ENCODE assay signal across 8 cellular contexts in genomic region chr22:43923631-43924548, GRCh38. TPM values are rescaled to one million over a fixed set of nuclear protein-coding genes. Genes with fewer than 3 reads are reported as not detected.
DNase-seq lines count a peak whose midpoint lies in the region; TF ChIP-seq lines count a peak whose summit lies in the region.

Gene PNPLA3 (plus strand): TSS chr22:43923805. CDS start chr22:43923912, 107 bp downstream.

- peak within 1 kb of the TSS; percentile 88 for H3K27ac Mint-ChIP-seq in progenitor cell of endocrine pancreas

- no peaks in the 10 kb centered on the region for H3K9me3 ChIP-seq in right atrium auricular region
- peaks cover 0 to 6% (median 0%) of the 10 kb centered on the region in 4 donors for H3K9me3 ChIP-seq in tibial nerve
- H3K9me3 ChIP-seq in Karpas-422 (ENCODE audit: low read length), result no peaks in the 10 kb centered on the region

- H3K36me3 ChIP-seq in right atrium auricular region (no peaks in the 10 kb centered on the region), tibial nerve (no peaks in the 10 kb centered on the region), Karpas-422 (ENCODE audit: insufficient read depth, low read length) (no peaks in the 10 kb centered on the region)

- H3K9me2 ChIP-seq in Karpas-422 (replicated peaks; ENCODE audit: insufficient read depth, low read length), result no peaks in the 10 kb centered on the region

- no peak within 1 kb of the TSS for H2AFZ ChIP-seq in Karpas-422 (ENCODE audit: low read length)

- peaks cover 8% of the 10 kb centered on the region for H3K27me3 Mint-ChIP-seq in progenitor cell of endocrine pancreas

- H3K4me3 ChIP-seq in right atrium auricular region (peak within 1 kb of the TSS; percentile 54 to 68), tibial nerve (peak within 1 kb of the TSS; percentile 40 to 71 (median 55)), Karpas-422 (ENCODE audit: low read length) (no peak within 1 kb of the TSS)

- H3K4me1 Mint-ChIP-seq in progenitor cell of endocrine pancreas (ENCODE audit: low read depth), result peaks cover 13% of the 10 kb centered on the region

- WGBS in tibial nerve, 2 donors, result 2 to 3% methylated on average over 26 to 63 of the region's 107 CpGs

- H3K27me3 ChIP-seq in right atrium auricular region, result no peaks in the 10 kb centered on the region
- H3K27me3 ChIP-seq in tibial nerve, result peaks cover 0 to 31% of the 10 kb centered on the region in 2 donors
- no peaks in the 10 kb centered on the region for H3K27me3 ChIP-seq in Karpas-422 (ENCODE audit: low read length)

- peaks cover 0 to 16% of the 10 kb centered on the region in 2 donors for H3K4me1 ChIP-seq in right atrium auricular region
- peaks cover 0 to 16% (median 5%) of the 10 kb centered on the region in 4 donors for H3K4me1 ChIP-seq in tibial nerve
- no peaks in the 10 kb centered on the region for H3K4me1 ChIP-seq in Karpas-422 (ENCODE audit: low read length)

- no peak for TF ChIP-seq CTCF in right atrium auricular region (IDR thresholded peaks at IDR 0.05)
- peak; percentile 54 for TF ChIP-seq CTCF in progenitor cell of endocrine pancreas (IDR thresholded peaks at IDR 0.05; ENCODE audit: unreplicated experiment)
- TF ChIP-seq CTCF in tibial nerve (IDR thresholded peaks at IDR 0.05), result no peak

- H4K20me1 ChIP-seq in Karpas-422 (ENCODE audit: insufficient read depth, low read depth, low read length), result 0 out of 2 replicates have a peak, but pooled peaks cover 3% of the 10 kb centered on the region

- H3K9ac ChIP-seq in Karpas-422 (ENCODE audit: low read length), result no peak within 1 kb of the TSS

- H3K36me3 Mint-ChIP-seq in progenitor cell of endocrine pancreas (ENCODE audit: insufficient read depth), result peaks cover 2% of the 10 kb centered on the region

- H3K79me2 ChIP-seq in Karpas-422 (ENCODE audit: low read length), result no peaks in the 10 kb centered on the region

- DNase-seq in GDM1 (lab: John Stamatoyannopoulos, UW), result peak; percentile 69
- peak; percentile 55 for DNase-seq in NCI-H128 (lab: John Stamatoyannopoulos, UW; ENCODE audit: unreplicated experiment)
- DNase-seq in T-helper 22 cell (ENCODE audit: low read depth), result peak; percentile 60
- peak; percentile 14 to 94 (median 83) for DNase-seq in anterior cingulate cortex (lab: John Stamatoyannopoulos, UW)
- peak; percentile 85 for DNase-seq in right atrium auricular region (ENCODE audit: low spot score)
- DNase-seq in progenitor cell of endocrine pancreas (ENCODE audit: low spot score, unreplicated experiment), result peak; percentile 90
- DNase-seq in tibial nerve (ENCODE audit: low spot score in 2 of 2), result peak; percentile 74 to 84
- DNase-seq in Karpas-422, result no peak

- H3K27ac ChIP-seq in right atrium auricular region (peak within 1 kb of the TSS in 1 of 2 donors; percentile 46), tibial nerve (peak within 1 kb of the TSS in 1 of 4 donors; percentile 71), Karpas-422 (ENCODE audit: low read length) (no peak within 1 kb of the TSS)

- TF ChIP-seq EP300 in tibial nerve (IDR thresholded peaks at IDR 0.05), result peak in 1 of 2 donors; percentile 9

- peak in 1 of 2 donors; percentile 49 for TF ChIP-seq POLR2A in tibial nerve (IDR thresholded peaks at IDR 0.05)

- H3K9me3 Mint-ChIP-seq in progenitor cell of endocrine pancreas (ENCODE audit: low read depth), result no peaks in the 10 kb centered on the region

- peak within 1 kb of the TSS; percentile 78 for H3K4me3 Mint-ChIP-seq in progenitor cell of endocrine pancreas (ENCODE audit: low read depth)

- no peak within 1 kb of the TSS for H3K4me2 ChIP-seq in Karpas-422 (ENCODE audit: low read depth, low read length, poor library complexity, severe bottlenecking)

RNA-seq across cellular contexts. Expression of gene PNPLA3, which starts in this region (rescaled TPM):
- total RNA-seq in right atrium auricular region, result under 1 TPM in 1 of 2 donors, not detected in 1; 0.16 TPM
- 11.4 and 12.2 TPM in 2 replicates for total RNA-seq in progenitor cell of endocrine pancreas
- 1 to 10 TPM in 2 of 4 donors, under 1 TPM in 2; 0.44 to 9.3 (median 1.1) TPM for total RNA-seq in tibial nerve
- not detected in 2 replicates for total RNA-seq in Karpas-422 (2014; rRNA removed; shearing (Covaris generic); ENCODE audit: low replicate concordance)

Comparison
In these comparisons a context has a peak if more than half of its experiments do, and no peak if none do; other contexts are left out.
1. Peak in DNase-seq and H3K4me3 ChIP-seq in right atrium auricular region; RNA of the gene not detected or under 1 TPM.